ENCODE assay signal across 3 cellular contexts in genomic region chr9:92636627-92637026, GRCh38.
TF ChIP-seq lines count a peak whose summit lies in the region.

No MANE protein-coding gene starts in this region.

TF ChIP-seq in SK-N-SH, 30 proteins besides CTCF, POLR2A, EP300 and RAD21 (continues in another document):
- TF ChIP-seq SIN3A (IDR thresholded peaks at IDR 0.05; ENCODE audit: borderline replicate concordance, low read depth, low read length) (no peak), GATA2 (CRISPR knock-in tag; IDR thresholded peaks at IDR 0.05) (no peak), MXI1 (IDR thresholded peaks at IDR 0.05; ENCODE audit: low read depth, low read length) (no peak), SMC3 (IDR thresholded peaks at IDR 0.05; ENCODE audit: low read depth, low read length) (no peak), FOXJ3 (CRISPR knock-in tag; IDR thresholded peaks at IDR 0.05) (no peak), ZBTB33 (IDR thresholded peaks at IDR 0.05; ENCODE audit: borderline replicate concordance, low read depth) (no peak), JUND (IDR thresholded peaks at IDR 0.05) (no peak), RFX5 (IDR thresholded peaks at IDR 0.05; ENCODE audit: low read length) (no peak), RCOR1 (IDR thresholded peaks at IDR 0.05; ENCODE audit: low read length) (no peak), EZH2phosphoT487 (IDR thresholded peaks at IDR 0.05; ENCODE audit: borderline replicate concordance, low read depth) (no peak)
- TF ChIP-seq, protein P1, sequence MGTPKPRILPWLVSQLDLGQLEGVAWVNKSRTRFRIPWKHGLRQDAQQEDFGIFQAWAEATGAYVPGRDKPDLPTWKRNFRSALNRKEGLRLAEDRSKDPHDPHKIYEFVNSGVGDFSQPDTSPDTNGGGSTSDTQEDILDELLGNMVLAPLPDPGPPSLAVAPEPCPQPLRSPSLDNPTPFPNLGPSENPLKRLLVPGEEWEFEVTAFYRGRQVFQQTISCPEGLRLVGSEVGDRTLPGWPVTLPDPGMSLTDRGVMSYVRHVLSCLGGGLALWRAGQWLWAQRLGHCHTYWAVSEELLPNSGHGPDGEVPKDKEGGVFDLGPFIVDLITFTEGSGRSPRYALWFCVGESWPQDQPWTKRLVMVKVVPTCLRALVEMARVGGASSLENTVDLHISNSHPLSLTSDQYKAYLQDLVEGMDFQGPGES (IDR thresholded peaks at IDR 0.05; ENCODE audit: low read depth, low read length): no peak
- TF ChIP-seq, protein P2, sequence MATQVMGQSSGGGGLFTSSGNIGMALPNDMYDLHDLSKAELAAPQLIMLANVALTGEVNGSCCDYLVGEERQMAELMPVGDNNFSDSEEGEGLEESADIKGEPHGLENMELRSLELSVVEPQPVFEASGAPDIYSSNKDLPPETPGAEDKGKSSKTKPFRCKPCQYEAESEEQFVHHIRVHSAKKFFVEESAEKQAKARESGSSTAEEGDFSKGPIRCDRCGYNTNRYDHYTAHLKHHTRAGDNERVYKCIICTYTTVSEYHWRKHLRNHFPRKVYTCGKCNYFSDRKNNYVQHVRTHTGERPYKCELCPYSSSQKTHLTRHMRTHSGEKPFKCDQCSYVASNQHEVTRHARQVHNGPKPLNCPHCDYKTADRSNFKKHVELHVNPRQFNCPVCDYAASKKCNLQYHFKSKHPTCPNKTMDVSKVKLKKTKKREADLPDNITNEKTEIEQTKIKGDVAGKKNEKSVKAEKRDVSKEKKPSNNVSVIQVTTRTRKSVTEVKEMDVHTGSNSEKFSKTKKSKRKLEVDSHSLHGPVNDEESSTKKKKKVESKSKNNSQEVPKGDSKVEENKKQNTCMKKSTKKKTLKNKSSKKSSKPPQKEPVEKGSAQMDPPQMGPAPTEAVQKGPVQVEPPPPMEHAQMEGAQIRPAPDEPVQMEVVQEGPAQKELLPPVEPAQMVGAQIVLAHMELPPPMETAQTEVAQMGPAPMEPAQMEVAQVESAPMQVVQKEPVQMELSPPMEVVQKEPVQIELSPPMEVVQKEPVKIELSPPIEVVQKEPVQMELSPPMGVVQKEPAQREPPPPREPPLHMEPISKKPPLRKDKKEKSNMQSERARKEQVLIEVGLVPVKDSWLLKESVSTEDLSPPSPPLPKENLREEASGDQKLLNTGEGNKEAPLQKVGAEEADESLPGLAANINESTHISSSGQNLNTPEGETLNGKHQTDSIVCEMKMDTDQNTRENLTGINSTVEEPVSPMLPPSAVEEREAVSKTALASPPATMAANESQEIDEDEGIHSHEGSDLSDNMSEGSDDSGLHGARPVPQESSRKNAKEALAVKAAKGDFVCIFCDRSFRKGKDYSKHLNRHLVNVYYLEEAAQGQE (IDR thresholded peaks at IDR 0.05; ENCODE audit: low read depth, low read length): no peak
- TF ChIP-seq, protein P3, sequence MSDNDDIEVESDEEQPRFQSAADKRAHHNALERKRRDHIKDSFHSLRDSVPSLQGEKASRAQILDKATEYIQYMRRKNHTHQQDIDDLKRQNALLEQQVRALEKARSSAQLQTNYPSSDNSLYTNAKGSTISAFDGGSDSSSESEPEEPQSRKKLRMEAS (IDR thresholded peaks at IDR 0.05; ENCODE audit: low read depth): no peak

TF ChIP-seq in SK-N-SH treated with all-trans-retinoic acid at 6 μM for 48 hours, 23 proteins besides CTCF, POLR2A, EP300 and RAD21 (continues in another document):
- TF ChIP-seq ZNF8 (CRISPR knock-in tag; IDR thresholded peaks at IDR 0.05): no peak
- TF ChIP-seq ZFP3 (CRISPR knock-in tag; IDR thresholded peaks at IDR 0.05): no peak
- TF ChIP-seq ZC3H10 (CRISPR knock-in tag; IDR thresholded peaks at IDR 0.05): no peak
- no peak for TF ChIP-seq BACH2 (CRISPR knock-in tag; IDR thresholded peaks at IDR 0.05; ENCODE audit: borderline replicate concordance)
- TF ChIP-seq TCF4 (CRISPR knock-in tag; IDR thresholded peaks at IDR 0.05; ENCODE audit: borderline replicate concordance): no peak
- TF ChIP-seq PPARA (CRISPR knock-in tag; IDR thresholded peaks at IDR 0.05; ENCODE audit: borderline replicate concordance): no peak
- TF ChIP-seq SNAI2 (CRISPR knock-in tag; IDR thresholded peaks at IDR 0.05): no peak
- no peak for TF ChIP-seq TOX (CRISPR knock-in tag; IDR thresholded peaks at IDR 0.05; ENCODE audit: borderline replicate concordance)
- TF ChIP-seq ESRRG (CRISPR knock-in tag; IDR thresholded peaks at IDR 0.05): no peak
- no peak for TF ChIP-seq RARB (CRISPR knock-in tag; IDR thresholded peaks at IDR 0.05)
- no peak for TF ChIP-seq ZFP30 (CRISPR knock-in tag; IDR thresholded peaks at IDR 0.05)
- TF ChIP-seq ZNF70 (CRISPR knock-in tag; IDR thresholded peaks at IDR 0.05): no peak
- TF ChIP-seq, protein P4, sequence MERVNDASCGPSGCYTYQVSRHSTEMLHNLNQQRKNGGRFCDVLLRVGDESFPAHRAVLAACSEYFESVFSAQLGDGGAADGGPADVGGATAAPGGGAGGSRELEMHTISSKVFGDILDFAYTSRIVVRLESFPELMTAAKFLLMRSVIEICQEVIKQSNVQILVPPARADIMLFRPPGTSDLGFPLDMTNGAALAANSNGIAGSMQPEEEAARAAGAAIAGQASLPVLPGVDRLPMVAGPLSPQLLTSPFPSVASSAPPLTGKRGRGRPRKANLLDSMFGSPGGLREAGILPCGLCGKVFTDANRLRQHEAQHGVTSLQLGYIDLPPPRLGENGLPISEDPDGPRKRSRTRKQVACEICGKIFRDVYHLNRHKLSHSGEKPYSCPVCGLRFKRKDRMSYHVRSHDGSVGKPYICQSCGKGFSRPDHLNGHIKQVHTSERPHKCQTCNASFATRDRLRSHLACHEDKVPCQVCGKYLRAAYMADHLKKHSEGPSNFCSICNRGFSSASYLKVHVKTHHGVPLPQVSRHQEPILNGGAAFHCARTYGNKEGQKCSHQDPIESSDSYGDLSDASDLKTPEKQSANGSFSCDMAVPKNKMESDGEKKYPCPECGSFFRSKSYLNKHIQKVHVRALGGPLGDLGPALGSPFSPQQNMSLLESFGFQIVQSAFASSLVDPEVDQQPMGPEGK (CRISPR knock-in tag; IDR thresholded peaks at IDR 0.05; ENCODE audit: borderline replicate concordance): no peak
- no peak for TF ChIP-seq ISL1 (CRISPR knock-in tag; IDR thresholded peaks at IDR 0.05)
- TF ChIP-seq ZNF565 (CRISPR knock-in tag; conservative IDR thresholded peaks at IDR 0.05; ENCODE audit: low read depth): no peak
- no peak for TF ChIP-seq TSHZ2 (CRISPR knock-in tag; IDR thresholded peaks at IDR 0.05)
- TF ChIP-seq, protein P5, sequence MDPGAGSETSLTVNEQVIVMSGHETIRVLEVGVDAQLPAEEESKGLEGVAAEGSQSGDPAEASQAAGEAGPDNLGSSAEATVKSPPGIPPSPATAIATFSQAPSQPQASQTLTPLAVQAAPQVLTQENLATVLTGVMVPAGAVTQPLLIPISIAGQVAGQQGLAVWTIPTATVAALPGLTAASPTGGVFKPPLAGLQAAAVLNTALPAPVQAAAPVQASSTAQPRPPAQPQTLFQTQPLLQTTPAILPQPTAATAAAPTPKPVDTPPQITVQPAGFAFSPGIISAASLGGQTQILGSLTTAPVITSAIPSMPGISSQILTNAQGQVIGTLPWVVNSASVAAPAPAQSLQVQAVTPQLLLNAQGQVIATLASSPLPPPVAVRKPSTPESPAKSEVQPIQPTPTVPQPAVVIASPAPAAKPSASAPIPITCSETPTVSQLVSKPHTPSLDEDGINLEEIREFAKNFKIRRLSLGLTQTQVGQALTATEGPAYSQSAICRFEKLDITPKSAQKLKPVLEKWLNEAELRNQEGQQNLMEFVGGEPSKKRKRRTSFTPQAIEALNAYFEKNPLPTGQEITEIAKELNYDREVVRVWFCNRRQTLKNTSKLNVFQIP (CRISPR knock-in tag; IDR thresholded peaks at IDR 0.05; ENCODE audit: borderline replicate concordance, low read depth): no peak

TF ChIP-seq in IMR-90, 13 proteins besides CTCF, POLR2A, EP300 and RAD21:
- TF ChIP-seq, protein P6, sequence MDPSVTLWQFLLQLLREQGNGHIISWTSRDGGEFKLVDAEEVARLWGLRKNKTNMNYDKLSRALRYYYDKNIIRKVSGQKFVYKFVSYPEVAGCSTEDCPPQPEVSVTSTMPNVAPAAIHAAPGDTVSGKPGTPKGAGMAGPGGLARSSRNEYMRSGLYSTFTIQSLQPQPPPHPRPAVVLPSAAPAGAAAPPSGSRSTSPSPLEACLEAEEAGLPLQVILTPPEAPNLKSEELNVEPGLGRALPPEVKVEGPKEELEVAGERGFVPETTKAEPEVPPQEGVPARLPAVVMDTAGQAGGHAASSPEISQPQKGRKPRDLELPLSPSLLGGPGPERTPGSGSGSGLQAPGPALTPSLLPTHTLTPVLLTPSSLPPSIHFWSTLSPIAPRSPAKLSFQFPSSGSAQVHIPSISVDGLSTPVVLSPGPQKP (IDR thresholded peaks at IDR 0.05; ENCODE audit: borderline replicate concordance, low read depth, low read length): no peak
- TF ChIP-seq SMC3 (IDR thresholded peaks at IDR 0.05; ENCODE audit: low read depth, low read length) (no peak), CHD1 (IDR thresholded peaks at IDR 0.05; ENCODE audit: low read depth, low read length) (no peak), BHLHE40 (IDR thresholded peaks at IDR 0.05; ENCODE audit: low read depth, low read length) (no peak), FOS (IDR thresholded peaks at IDR 0.05; ENCODE audit: low read depth, low read length) (no peak), RFX5 (IDR thresholded peaks at IDR 0.05; ENCODE audit: low read depth, low read length) (no peak)
